In the genomic region with DNA sequence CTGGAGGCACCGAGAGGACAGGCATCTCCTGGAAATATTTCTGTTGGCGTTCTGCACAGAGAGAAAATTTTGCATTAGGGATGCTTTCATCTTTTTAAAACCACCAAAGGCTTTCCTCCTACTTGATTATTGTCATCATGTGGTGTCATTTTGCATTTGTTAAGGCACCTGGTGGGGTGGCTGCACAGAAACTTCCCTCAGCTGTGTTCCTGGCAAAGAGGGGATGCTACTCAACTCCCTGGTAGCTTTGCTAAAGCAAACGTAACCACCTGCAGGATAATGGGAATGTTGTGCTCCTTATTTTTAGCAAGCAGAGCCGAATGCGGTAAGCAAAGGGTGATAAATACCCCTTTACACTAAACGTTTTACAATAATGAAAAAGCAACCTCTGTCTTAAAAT, we compare ENCODE assay signal across 23 cellular contexts.
"Had no signal": no experiment of that assay in that cellular context is flagged by ENCODE, and none has a peak within 500 bp of the region (broad histone marks: within the 10 kb centered on the region; RNA-seq: fewer than 3 reads in every experiment).

No MANE protein-coding gene starts in this region.

- H3K4me1 ChIP-seq: breast epithelium, right lobe of liver, thyroid gland had no signal

- H3K9me3 Mint-ChIP-seq: activated CD4-positive, alpha-beta memory T cell treated with anti-CD3 and anti-CD28 coated beads, Interleukin-2, amount 10 ng/mL, durations not matched to agents 7 days and 5 days; activated CD4-positive, alpha-beta T cell treated with anti-CD3 and anti-CD28 coated beads, Interleukin-2, amount 10 ng/mL, durations not matched to agents 24 days and 14 days; activated naive CD4-positive, alpha-beta T cell treated with anti-CD3 and anti-CD28 coated beads for 36 hours; activated naive CD8-positive, alpha-beta T cell treated with anti-CD3 and anti-CD28 coated beads, Interleukin-2, amount 10 ng/mL, durations not matched to agents 7 days and 5 days; activated T-cell treated with anti-CD3 and anti-CD28 coated beads, Interleukin-2, amount 50 U/mL, for 72 hours; nephron progenitor cell; stimulated activated naive CD8-positive, alpha-beta T cell treated with anti-CD3 and anti-CD28 coated beads, Interleukin-15, Interleukin-2, amounts not matched to agents 100 ng/mL and 50 ng/mL, for 24 hours had no signal

- H3K36me3 Mint-ChIP-seq: activated naive CD8-positive, alpha-beta T cell treated with anti-CD3 and anti-CD28 coated beads, Interleukin-2, amount 10 ng/mL, durations not matched to agents 7 days and 5 days had no signal

- DNase-seq: activated CD4-positive, alpha-beta memory T cell treated with anti-CD3 and anti-CD28 coated beads, Interleukin-2, amount 10 ng/mL, durations not matched to agents 7 days and 5 days; activated CD4-positive, alpha-beta T cell treated with anti-CD3 and anti-CD28 coated beads, Interleukin-2, amount 10 ng/mL, durations not matched to agents 24 days and 14 days; activated effector memory CD4-positive, alpha-beta T cell treated with Interleukin-2 at 50 U/mL for 16 hours; activated naive CD4-positive, alpha-beta T cell treated with anti-CD3 and anti-CD28 coated beads for 36 hours; activated naive CD8-positive, alpha-beta T cell treated with anti-CD3 and anti-CD28 coated beads, Interleukin-2, amount 10 ng/mL, durations not matched to agents 7 days and 5 days; activated T-cell treated with anti-CD3 and anti-CD28 coated beads, Interleukin-2, amount 50 U/mL, for 72 hours; amniotic stem cell; kidney; lower lobe of right lung; mesendoderm; mucosa of descending colon; nephron progenitor cell; posterior cingulate gyrus; right lobe of liver; stimulated activated CD4-positive, alpha-beta T cell treated with anti-CD3 and anti-CD28 coated beads, Interleukin-1b, Interleukin-23, amount 100 ng/mL, for 48 hours; substantia nigra; thyroid gland had no signal

- H3K27me3 ChIP-seq: thyroid gland had no signal

- H3K4me1 Mint-ChIP-seq: activated CD4-positive, alpha-beta memory T cell treated with anti-CD3 and anti-CD28 coated beads, Interleukin-2, amount 10 ng/mL, durations not matched to agents 7 days and 5 days; activated CD4-positive, alpha-beta T cell treated with anti-CD3 and anti-CD28 coated beads, Interleukin-2, amount 10 ng/mL, durations not matched to agents 24 days and 14 days had no signal

- H3K9me3 ChIP-seq: breast epithelium, gastroesophageal sphincter, lower lobe of right lung, mucosa of descending colon, right lobe of liver, thyroid gland had no signal

- H3K27ac ChIP-seq: breast epithelium, coronary artery, epithelial cell of prostate, gastroesophageal sphincter, lower lobe of right lung, right lobe of liver, skin epidermis, thyroid gland had no signal

- H3K4me3 Mint-ChIP-seq: activated CD4-positive, alpha-beta memory T cell treated with anti-CD3 and anti-CD28 coated beads, Interleukin-2, amount 10 ng/mL, durations not matched to agents 7 days and 5 days; activated CD4-positive, alpha-beta T cell treated with anti-CD3 and anti-CD28 coated beads, Interleukin-2, amount 10 ng/mL, durations not matched to agents 24 days and 14 days; activated naive CD4-positive, alpha-beta T cell treated with anti-CD3 and anti-CD28 coated beads for 36 hours; activated naive CD8-positive, alpha-beta T cell treated with anti-CD3 and anti-CD28 coated beads, Interleukin-2, amount 10 ng/mL, durations not matched to agents 7 days and 5 days; activated T-cell treated with anti-CD3 and anti-CD28 coated beads, Interleukin-2, amount 50 U/mL, for 72 hours; stimulated activated naive CD8-positive, alpha-beta T cell treated with anti-CD3 and anti-CD28 coated beads, Interleukin-15, Interleukin-2, amounts not matched to agents 100 ng/mL and 50 ng/mL, for 24 hours had no signal

- H3K36me3 ChIP-seq: breast epithelium, gastroesophageal sphincter, lower lobe of right lung, right lobe of liver, thyroid gland had no signal

- H3K4me3 ChIP-seq: breast epithelium, coronary artery, gastroesophageal sphincter, lower lobe of right lung, mucosa of descending colon, right lobe of liver, skin epidermis, thyroid gland had no signal

- H3K27ac Mint-ChIP-seq: activated CD4-positive, alpha-beta memory T cell treated with anti-CD3 and anti-CD28 coated beads, Interleukin-2, amount 10 ng/mL, durations not matched to agents 7 days and 5 days; activated CD4-positive, alpha-beta T cell treated with anti-CD3 and anti-CD28 coated beads, Interleukin-2, amount 10 ng/mL, durations not matched to agents 24 days and 14 days; activated naive CD4-positive, alpha-beta T cell treated with anti-CD3 and anti-CD28 coated beads for 36 hours; activated naive CD8-positive, alpha-beta T cell treated with anti-CD3 and anti-CD28 coated beads, Interleukin-2, amount 10 ng/mL, durations not matched to agents 7 days and 5 days; activated T-cell treated with anti-CD3 and anti-CD28 coated beads, Interleukin-2, amount 50 U/mL, for 72 hours; nephron progenitor cell; stimulated activated naive CD8-positive, alpha-beta T cell treated with anti-CD3 and anti-CD28 coated beads, Interleukin-15, Interleukin-2, amounts not matched to agents 100 ng/mL and 50 ng/mL, for 24 hours had no signal
